19 cellular contexts compared by ENCODE assay signal in the genomic region with DNA sequence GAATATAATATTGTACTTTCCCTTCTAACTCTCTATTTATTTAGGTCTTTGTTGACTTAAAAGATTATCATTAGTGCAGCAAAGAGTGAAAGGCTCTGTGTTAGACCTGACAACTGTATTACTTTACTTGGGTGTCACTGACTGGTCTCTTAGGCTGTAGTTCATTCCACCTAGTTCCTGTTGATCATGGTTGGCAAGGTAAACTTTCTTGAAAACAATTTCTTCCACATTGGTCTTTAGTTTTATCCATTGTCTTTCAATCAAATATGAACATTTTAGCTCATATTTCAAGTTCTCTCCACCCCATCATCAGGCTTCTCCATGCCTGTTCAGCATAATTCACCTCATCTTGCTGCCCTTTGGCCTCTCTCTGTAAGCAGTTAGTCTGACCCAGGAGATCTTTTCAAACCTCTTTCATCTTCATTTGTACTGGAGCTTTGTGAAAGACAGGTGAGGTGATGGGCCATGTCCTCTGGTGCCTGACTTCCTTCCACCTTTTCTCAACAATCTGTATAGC. TPM values are rescaled to one million over a fixed set of nuclear protein-coding genes. Genes with fewer than 3 reads are reported as not detected.
DNase-seq lines count a peak whose midpoint lies in the region; ATAC-seq and TF ChIP-seq lines count a peak whose summit lies in the region.
"Had no signal": no experiment of that assay in that cellular context is flagged by ENCODE, and none has a peak within 500 bp of the region (broad histone marks: within the 10 kb centered on the region; RNA-seq: fewer than 3 reads in every experiment).

No MANE protein-coding gene starts in this region.

- intact Hi-C loops in PC-9 (cut with micrococcal nuclease; ENCODE audit: unreplicated experiment) = no loop called here
- intact Hi-C loops in CD4-positive, alpha-beta T cell (cut with DNase I, micrococcal nuclease) = no loop called here

- H3K4me1 ChIP-seq in PC-9 (replicated peaks; ENCODE audit: insufficient read depth) (peaks cover 15% of the 10 kb centered on the region; the same call in 1 of the 2 replicates), mucosa of stomach (ENCODE audit: control insufficient read depth, insufficient read depth, low read length) (peaks cover 31% of the 10 kb centered on the region)

- no peaks in the 10 kb centered on the region for H3K27me3 Mint-ChIP-seq in CD4-positive, alpha-beta T cell

- H3K9me3 Mint-ChIP-seq in CD4-positive, alpha-beta T cell = no peaks in the 10 kb centered on the region
- H3K9me3 Mint-ChIP-seq: CD4-positive, alpha-beta memory T cell; H9 had no signal

- peak overlapping the region; percentile 73 for H3K27ac ChIP-seq in 22Rv1
- peak overlapping the region; percentile 71 for H3K27ac ChIP-seq in PC-9
- no peak overlapping the region for H3K27ac ChIP-seq in CD4-positive, alpha-beta T cell (ENCODE audit: low read depth, low read length)
- H3K27ac ChIP-seq: KMS-11, SK-N-MC had no signal

- no peak overlapping the region for H2AFZ ChIP-seq in PC-9

- no peak overlapping the region for H3K27ac Mint-ChIP-seq in CD4-positive, alpha-beta T cell
- H3K27ac Mint-ChIP-seq: B cell; CD4-positive, alpha-beta memory T cell; H9 had no signal

- no peaks in the 10 kb centered on the region for H3K4me1 Mint-ChIP-seq in CD4-positive, alpha-beta T cell (ENCODE audit: low read depth)
- H3K4me1 Mint-ChIP-seq: B cell; CD4-positive, alpha-beta memory T cell had no signal

- DNase-seq in HT-29 (ENCODE audit: low spot score) (peak; percentile 75), PC-9 (peak in 1 of 2 experiments; percentile 71), SW480 (ENCODE audit: low spot score) (no peak), nucleus accumbens (lab: John Stamatoyannopoulos, UW) (no peak)
- DNase-seq in CD4-positive, alpha-beta T cell = no peak
- DNase-seq: CD4-positive, alpha-beta memory T cell; DND-41; H9; NCI-H1048; NCI-H1436; NCI-H2029; NCI-H2171; Right ventricle myocardium superior had no signal

- BruUV-seq in PC-9 (replicated peaks; lab: Mats Ljungman, UMichigan) = TSS peak; percentile 68

- no peaks in the 10 kb centered on the region for H3K36me3 Mint-ChIP-seq in CD4-positive, alpha-beta T cell (ENCODE audit: low read depth)
- H3K36me3 Mint-ChIP-seq: CD4-positive, alpha-beta memory T cell had no signal

- H4K20me1 ChIP-seq in PC-9 (ENCODE audit: insufficient read depth) = no peaks in the 10 kb centered on the region

- no peak for ATAC-seq in GM18907 (IDR thresholded peaks at IDR 0.05; ENCODE audit: unreplicated experiment)
- no peak for ATAC-seq in CD4-positive, alpha-beta T cell (ENCODE audit: poor library complexity)

- H3K36me3 ChIP-seq in PC-9 (ENCODE audit: low read depth) = no peaks in the 10 kb centered on the region
- no peaks in the 10 kb centered on the region for H3K36me3 ChIP-seq in mucosa of stomach (ENCODE audit: control insufficient read depth, insufficient read depth, low read length)

- H3K4me3 ChIP-seq in PC-9 = no peak overlapping the region
- H3K4me3 ChIP-seq in mucosa of stomach (ENCODE audit: low read length) = no peak overlapping the region
- H3K4me3 ChIP-seq: SK-N-MC had no signal

- peak overlapping the region; percentile 49 for H3K9ac ChIP-seq in mucosa of stomach (ENCODE audit: low read length)
- H3K9ac ChIP-seq: KMS-11 had no signal

- H3K27me3 ChIP-seq in PC-9 (ENCODE audit: insufficient read depth, low read depth) (no peaks in the 10 kb centered on the region), mucosa of stomach (ENCODE audit: control insufficient read depth, insufficient read depth, low read length) (no peaks in the 10 kb centered on the region)
- no peaks in the 10 kb centered on the region for H3K27me3 ChIP-seq in CD4-positive, alpha-beta T cell (ENCODE audit: control insufficient read depth, insufficient read depth, low read length)

- CTCF ChIA-PET in PC-9 (lab: Charles Lee) = no interaction called here
- CTCF ChIA-PET in CD4-positive, alpha-beta T cell (lab: Charles Lee) = no interaction called here

- H3K9me3 ChIP-seq in PC-9 (ENCODE audit: insufficient read depth, low read depth) (no peaks in the 10 kb centered on the region), mucosa of stomach (ENCODE audit: control insufficient read depth, low read length) (no peaks in the 10 kb centered on the region)
- no peaks in the 10 kb centered on the region for H3K9me3 ChIP-seq in CD4-positive, alpha-beta T cell (ENCODE audit: control insufficient read depth, low read length)

- no peaks in the 10 kb centered on the region; the same call in 1 of the 2 replicates for H3K9me2 ChIP-seq in PC-9 (ENCODE audit: insufficient read depth)

- POLR2A ChIA-PET in PC-9 (lab: Charles Lee; ENCODE audit: unreplicated experiment) = no interaction called here
- POLR2A ChIA-PET in CD4-positive, alpha-beta T cell (lab: Charles Lee) = no interaction called here

- no peaks in the 10 kb centered on the region; the same call in 1 of the 2 replicates for H3F3A ChIP-seq in PC-9 (ENCODE audit: insufficient read depth, low read depth)

- H3K4me3 Mint-ChIP-seq in CD4-positive, alpha-beta T cell = no peak overlapping the region
- H3K4me3 Mint-ChIP-seq: B cell; CD4-positive, alpha-beta memory T cell; H9 had no signal

- peak overlapping the region; percentile 12; the same call in 1 of the 2 replicates for H3K4me2 ChIP-seq in PC-9
- H3K4me2 ChIP-seq: KMS-11 had no signal

- no peaks in the 10 kb centered on the region for H3K79me2 ChIP-seq in PC-9 (ENCODE audit: low read depth)

- TF ChIP-seq CTCF in 22Rv1 (IDR thresholded peaks at IDR 0.05) (no peak), PC-9 (conservative IDR thresholded peaks at IDR 0.05) (no peak)
- no peak for TF ChIP-seq CTCF in CD4-positive, alpha-beta T cell (IDR thresholded peaks at IDR 0.05)

RNA-seq across cellular contexts. Expression of a gene that starts 32.1 kb away (rescaled TPM):
- 12.4 and 18.9 TPM in 2 replicates for total RNA-seq in HT-29 (2014; rRNA removed; shearing (Covaris generic))
- 11.4 and 13.5 TPM in 2 replicates for total RNA-seq in PC-9 (2021)
- total RNA-seq in CD4-positive, alpha-beta T cell = not detected
- total RNA-seq: B cell had no signal

Comparison
In these comparisons a context has a peak if more than half of its experiments do, and no peak if none do; other contexts are left out.
1. RNA of a gene that starts 32.1 kb away (total RNA-seq): 12.4 to 18.9 TPM in HT-29 and 11.4 to 13.5 TPM in PC-9; not detected in CD4-positive, alpha-beta T cell; every median in the first group is over 10 times any median in the second.